9 cellular contexts compared by ENCODE assay signal in the genomic region with DNA sequence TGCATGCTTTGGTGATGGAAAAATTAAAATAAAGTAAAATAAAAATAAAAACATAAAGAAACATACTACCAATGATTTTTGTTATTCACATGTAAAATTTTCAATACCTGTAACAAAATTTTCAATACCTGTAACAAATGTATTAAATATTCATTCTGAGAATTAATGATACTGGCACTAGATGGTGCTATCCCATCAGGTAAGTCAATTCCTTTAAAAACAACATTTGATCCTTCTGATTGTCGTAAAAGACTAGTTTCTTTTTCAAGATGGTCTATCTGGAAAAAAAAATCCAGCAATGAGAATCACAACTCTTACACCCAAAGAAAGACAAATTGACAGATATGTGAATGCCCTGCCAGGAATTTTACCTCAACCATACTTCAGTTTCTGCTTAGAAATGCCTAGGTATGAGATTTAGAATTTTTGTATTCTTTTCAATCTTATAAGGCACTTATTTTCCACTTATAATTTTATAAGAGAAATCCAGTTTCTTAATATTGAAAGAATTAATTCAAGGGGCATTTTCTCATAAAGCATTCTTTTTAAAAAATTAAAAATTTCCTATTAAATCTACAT. TPM values are rescaled to one million over a fixed set of nuclear protein-coding genes. Genes with fewer than 3 reads are reported as not detected.
A peak's percentile ranks its signal among the peaks of the same experiment; 100 is the strongest.
DNase-seq lines count a peak whose midpoint lies in the region; ATAC-seq and TF ChIP-seq lines count a peak whose summit lies in the region.
"Had no signal": no experiment of that assay in that cellular context is flagged by ENCODE, and none has a peak within 500 bp of the region (broad histone marks: within the 10 kb centered on the region; RNA-seq: fewer than 3 reads in every experiment).

No MANE protein-coding gene starts in this region.

- H3K27me3 ChIP-seq in PC-3 (ENCODE audit: low read length): no peaks in the 10 kb centered on the region

- H3K4me1 ChIP-seq in PC-3 (ENCODE audit: insufficient read depth, low read length): peaks cover 5% of the 10 kb centered on the region; the same call in 1 of the 2 replicates

- no peaks in the 10 kb centered on the region for H3K4me1 Mint-ChIP-seq in activated CD4-positive, alpha-beta T cell treated with anti-CD3 and anti-CD28 coated beads, Interleukin-2, amount 10 ng/mL, durations not matched to agents 24 days and 14 days
- H3K4me1 Mint-ChIP-seq: memory B cell had no signal

- H3K9me3 ChIP-seq in PC-3 (ENCODE audit: low read length): no peaks in the 10 kb centered on the region

- BruUV-seq in PC-3 (replicated peaks; lab: Mats Ljungman, UMichigan): no TSS peak

- H3K36me3 Mint-ChIP-seq in activated CD4-positive, alpha-beta T cell treated with anti-CD3 and anti-CD28 coated beads, Interleukin-2, amount 10 ng/mL, durations not matched to agents 24 days and 14 days (ENCODE audit: low read depth): peaks cover 25% of the 10 kb centered on the region

- no peaks in the 10 kb centered on the region for H3K79me2 ChIP-seq in PC-3 (ENCODE audit: low read length)

- peak overlapping the region; percentile 86 for H3K4me2 ChIP-seq in PC-3 (ENCODE audit: low read length)

- H3K27me3 Mint-ChIP-seq in activated CD4-positive, alpha-beta T cell treated with anti-CD3 and anti-CD28 coated beads, Interleukin-2, amount 10 ng/mL, durations not matched to agents 24 days and 14 days: no peaks in the 10 kb centered on the region
- H3K27me3 Mint-ChIP-seq: memory B cell had no signal

- H4K20me1 ChIP-seq in PC-3 (ENCODE audit: low read length): no peaks in the 10 kb centered on the region

- POLR2A ChIA-PET in PC-3 (lab: Charles Lee; ENCODE audit: unreplicated experiment): no interaction called here

- no peak overlapping the region for H3K4me3 Mint-ChIP-seq in activated CD4-positive, alpha-beta T cell treated with anti-CD3 and anti-CD28 coated beads, Interleukin-2, amount 10 ng/mL, durations not matched to agents 24 days and 14 days
- H3K4me3 Mint-ChIP-seq: memory B cell had no signal

- H3K9me2 ChIP-seq in PC-3 (replicated peaks; ENCODE audit: low read length): no peaks in the 10 kb centered on the region

- CTCF ChIA-PET in PC-3 (lab: Charles Lee): no interaction called here

- DNase-seq in DMS153 (lab: John Stamatoyannopoulos, UW) (peak; percentile 31), PC-3 (peak; percentile 76), fibroblast of mammary gland (ENCODE audit: low read depth) (peak; percentile 70), sciatic nerve (ENCODE audit: low spot score) (no peak)
- no peak for DNase-seq in NK-92 treated with Interleukin-12 subunit alpha and Interleukin-12 subunit beta, amount 100 ng/mL, for 24 hours (lab: John Stamatoyannopoulos, UW)
- no peak for DNase-seq in activated CD4-positive, alpha-beta T cell treated with anti-CD3 and anti-CD28 coated beads, Interleukin-2, amount 10 ng/mL, durations not matched to agents 24 days and 14 days

- H3K27ac Mint-ChIP-seq in activated CD4-positive, alpha-beta T cell treated with anti-CD3 and anti-CD28 coated beads, Interleukin-2, amount 10 ng/mL, durations not matched to agents 24 days and 14 days: no peak overlapping the region
- H3K27ac Mint-ChIP-seq: memory B cell had no signal

- peak overlapping the region; percentile 74; the same call in 1 of the 2 replicates for H2AFZ ChIP-seq in PC-3 (ENCODE audit: low read length)

- intact Hi-C loops in PC-3 (cut with micrococcal nuclease) (loop anchor here (2.0 to 10.0 kb wide), 3 partner anchors 882 to 1354 kb away; no protein-coding TSS in a partner anchor), sciatic nerve (cut with DNase I) (no loop called here)
- intact Hi-C loops in activated CD4-positive, alpha-beta T cell treated with anti-CD3 and anti-CD28 coated beads, Interleukin-2, amount 10 ng/mL, durations not matched to agents 24 days and 14 days (cut with micrococcal nuclease): loop anchor here (2.0 kb wide), 2 partner anchors 32 to 284 kb away; a partner anchor contains a TSS

- H3K4me3 ChIP-seq in PC-3 (ENCODE audit: low read length) (peak overlapping the region; percentile 61; the same call in 1 of the 2 replicates), fibroblast of mammary gland (ENCODE audit: control insufficient read depth, low read depth, low read length) (no peak overlapping the region)

- TF ChIP-seq CTCF in PC-3 (conservative IDR thresholded peaks at IDR 0.05; ENCODE audit: low read depth, low read length) (peak; percentile 75), fibroblast of mammary gland (conservative IDR thresholded peaks at IDR 0.05; ENCODE audit: control insufficient read depth, insufficient read depth, low read depth, low read length) (peak; percentile 39)

- no peak overlapping the region for H3K27ac ChIP-seq in PC-3 (ENCODE audit: low read length)

- peak; percentile 61 for ATAC-seq in HG02981 (IDR thresholded peaks at IDR 0.05; ENCODE audit: unreplicated experiment)
- ATAC-seq in PC-3: no peak
- ATAC-seq in sciatic nerve: peak; percentile 50
- no peak for ATAC-seq in GM19035 (IDR thresholded peaks at IDR 0.05; ENCODE audit: unreplicated experiment)

- H3K36me3 ChIP-seq in PC-3 (ENCODE audit: low read depth, low read length): peaks cover 8% of the 10 kb centered on the region; the same call in 1 of the 2 replicates

- H3K9me3 Mint-ChIP-seq in activated CD4-positive, alpha-beta T cell treated with anti-CD3 and anti-CD28 coated beads, Interleukin-2, amount 10 ng/mL, durations not matched to agents 24 days and 14 days: no peaks in the 10 kb centered on the region
- H3K9me3 Mint-ChIP-seq: memory B cell had no signal

- H3K9ac ChIP-seq in PC-3 (ENCODE audit: low read length): peak overlapping the region; percentile 45; the same call in 1 of the 2 replicates

- H3F3A ChIP-seq in PC-3 (ENCODE audit: low read length, unreplicated experiment): no peaks in the 10 kb centered on the region

RNA-seq across cellular contexts. Expression of a gene that starts 30.7 kb away (rescaled TPM):
- 9.7 and 16.1 TPM in 2 replicates for total RNA-seq in PC-3 (2014; rRNA removed)
- 37.4 TPM for total RNA-seq in sciatic nerve
- total RNA-seq in activated CD4-positive, alpha-beta T cell treated with anti-CD3 and anti-CD28 coated beads, Interleukin-2, amount 10 ng/mL, durations not matched to agents 24 days and 14 days: 17.2 and 17.9 TPM in 2 replicates

RNA-seq across cellular contexts. Expression of a gene that starts 30.9 kb away (rescaled TPM):
- total RNA-seq in PC-3 (2014; rRNA removed): 10.0 and 11.4 TPM in 2 replicates
- total RNA-seq in sciatic nerve: 26.1 TPM
- 8.2 and 8.3 TPM in 2 replicates for total RNA-seq in activated CD4-positive, alpha-beta T cell treated with anti-CD3 and anti-CD28 coated beads, Interleukin-2, amount 10 ng/mL, durations not matched to agents 24 days and 14 days

Comparison
In these comparisons a context has a peak if more than half of its experiments do, and no peak if none do; other contexts are left out.
1. DNase-seq: peak in DMS153 (single experiment), PC-3 (single experiment) and fibroblast of mammary gland (single experiment); none in sciatic nerve (single experiment), NK-92 treated with Interleukin-12 subunit alpha and Interleukin-12 subunit beta, amount 100 ng/mL, for 24 hours (single experiment) and activated CD4-positive, alpha-beta T cell treated with anti-CD3 and anti-CD28 coated beads, Interleukin-2, amount 10 ng/mL, durations not matched to agents 24 days and 14 days (single experiment).
2. ATAC-seq: peak in HG02981 (single experiment) and sciatic nerve (single experiment); none in PC-3 (single experiment) and GM19035 (single experiment).